ENCODE assay signal across 1 cellular context in genomic region chr6:7234547-7234946, GRCh38.
TF ChIP-seq lines count a peak whose summit lies in the region.

No MANE protein-coding gene starts in this region.

TF ChIP-seq in K562, 482 proteins besides CTCF, POLR2A, EP300 and RAD21:
- peak; percentile 73 for TF ChIP-seq ATF3 (IDR thresholded peaks at IDR 0.05)
- TF ChIP-seq ATF3 (CRISPR knock-in tag; conservative IDR thresholded peaks at IDR 0.05), result no peak
- no peak for TF ChIP-seq ARHGAP35 (IDR thresholded peaks at IDR 0.05; ENCODE audit: partially characterized antibody)
TF ChIP-seq in K562: peak in this region for 1.
